1 cellular context compared by ENCODE assay signal in the genomic region with DNA sequence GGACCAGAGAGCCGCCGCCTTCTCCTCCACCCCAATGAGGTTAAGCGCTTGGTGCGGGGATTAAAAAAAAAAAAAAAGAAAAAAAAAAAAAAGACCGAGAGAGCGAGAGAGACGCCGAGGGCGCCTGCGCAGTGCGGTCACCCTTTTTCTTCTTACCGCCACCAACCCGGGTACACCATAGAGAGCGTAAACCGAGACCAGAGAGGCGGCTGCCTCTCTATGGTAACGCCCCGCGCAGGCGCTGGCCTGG.
A peak's percentile ranks its signal among the peaks of the same experiment; 100 is the strongest.
TF ChIP-seq lines count a peak whose summit lies in the region.

A gene (minus strand): TSS at position 61 of the 250 bp plus-strand sequence. CDS start 43,567 bp downstream, outside the sequence.

TF ChIP-seq in HepG2, 621 proteins besides CTCF, POLR2A, EP300 and RAD21 (continued from another document and continues in another):
- TF ChIP-seq ZNF879 (CRISPR knock-in tag; IDR thresholded peaks at IDR 0.05) (no peak), ZNF263 (CRISPR knock-in tag; IDR thresholded peaks at IDR 0.05) (no peak), ZNF501 (CRISPR knock-in tag; IDR thresholded peaks at IDR 0.05) (no peak), ZNF878 (CRISPR knock-in tag; IDR thresholded peaks at IDR 0.05) (no peak), ZNF569 (CRISPR knock-in tag; IDR thresholded peaks at IDR 0.05; ENCODE audit: borderline replicate concordance) (no peak), ZFP82 (CRISPR knock-in tag; IDR thresholded peaks at IDR 0.05; ENCODE audit: borderline replicate concordance) (no peak; the same call in none of the 2 replicates), ZBTB1 (CRISPR knock-in tag; IDR thresholded peaks at IDR 0.05; ENCODE audit: borderline replicate concordance) (no peak), PPARG (CRISPR knock-in tag; conservative IDR thresholded peaks at IDR 0.05) (no peak; the same call in 1 of the 2 replicates), GABPB1 (CRISPR knock-in tag; IDR thresholded peaks at IDR 0.05) (no peak), SIN3A (IDR thresholded peaks at IDR 0.05; ENCODE audit: borderline replicate concordance, low read depth, low read length) (no peak), ZFY (CRISPR knock-in tag; IDR thresholded peaks at IDR 0.05) (no peak), ZNF34 (CRISPR knock-in tag; IDR thresholded peaks at IDR 0.05; ENCODE audit: borderline replicate concordance) (no peak), MIER3 (CRISPR knock-in tag; IDR thresholded peaks at IDR 0.05; ENCODE audit: borderline replicate concordance) (no peak), TMF1 (CRISPR knock-in tag; IDR thresholded peaks at IDR 0.05; ENCODE audit: low read depth) (no peak), ZNF251 (CRISPR knock-in tag; IDR thresholded peaks at IDR 0.05) (no peak), GZF1 (CRISPR knock-in tag; IDR thresholded peaks at IDR 0.05) (no peak), MTF2 (CRISPR knock-in tag; IDR thresholded peaks at IDR 0.05; ENCODE audit: borderline replicate concordance) (no peak), ZFYVE20 (CRISPR knock-in tag; IDR thresholded peaks at IDR 0.05; ENCODE audit: borderline replicate concordance, low read depth) (no peak), PAF1 (CRISPR knock-in tag; IDR thresholded peaks at IDR 0.05) (no peak), ZNF20 (CRISPR knock-in tag; IDR thresholded peaks at IDR 0.05) (no peak; the same call in 1 of the 2 replicates), NFIB (CRISPR knock-in tag; IDR thresholded peaks at IDR 0.05; ENCODE audit: borderline replicate concordance) (no peak), SNAI1 (CRISPR knock-in tag; IDR thresholded peaks at IDR 0.05; ENCODE audit: borderline replicate concordance) (no peak), ZNF484 (CRISPR knock-in tag; IDR thresholded peaks at IDR 0.05; ENCODE audit: borderline replicate concordance, low read depth) (no peak), ZNF607 (CRISPR knock-in tag; IDR thresholded peaks at IDR 0.05; ENCODE audit: borderline replicate concordance) (no peak), ATF7-NPFF (CRISPR knock-in tag; IDR thresholded peaks at IDR 0.05; ENCODE audit: low read depth) (no peak), ZC3H4 (CRISPR knock-in tag; IDR thresholded peaks at IDR 0.05; ENCODE audit: borderline replicate concordance) (no peak), NFE2L1 (CRISPR knock-in tag; IDR thresholded peaks at IDR 0.05; ENCODE audit: borderline replicate concordance) (no peak), ZNF891 (CRISPR knock-in tag; IDR thresholded peaks at IDR 0.05) (no peak), PCBP1 (IDR thresholded peaks at IDR 0.05; ENCODE audit: borderline replicate concordance, low read depth, low read length) (peak; percentile 11; the same call in 1 of the 2 replicates), ZNF343 (CRISPR knock-in tag; IDR thresholded peaks at IDR 0.05) (no peak), SKI (IDR thresholded peaks at IDR 0.05; ENCODE audit: partially characterized antibody) (peak; percentile 68), KDM2A (CRISPR knock-in tag; IDR thresholded peaks at IDR 0.05; ENCODE audit: borderline replicate concordance, low read depth) (peak; percentile 73), ZNF720 (CRISPR knock-in tag; IDR thresholded peaks at IDR 0.05) (no peak), NPAS2 (CRISPR knock-in tag; IDR thresholded peaks at IDR 0.05; ENCODE audit: borderline replicate concordance) (no peak), ARNT2 (CRISPR knock-in tag; IDR thresholded peaks at IDR 0.05; ENCODE audit: low read depth) (no peak), REXO4 (CRISPR knock-in tag; IDR thresholded peaks at IDR 0.05; ENCODE audit: borderline replicate concordance) (no peak), ZKSCAN8 (CRISPR knock-in tag; IDR thresholded peaks at IDR 0.05; ENCODE audit: borderline replicate concordance) (no peak), ZNF713 (CRISPR knock-in tag; IDR thresholded peaks at IDR 0.05) (no peak), FOSL2 (CRISPR knock-in tag; IDR thresholded peaks at IDR 0.05) (no peak), FOXC1 (CRISPR knock-in tag; IDR thresholded peaks at IDR 0.05; ENCODE audit: borderline replicate concordance) (no peak), ZNF232 (CRISPR knock-in tag; IDR thresholded peaks at IDR 0.05; ENCODE audit: borderline replicate concordance) (no peak), ZNF367 (CRISPR knock-in tag; IDR thresholded peaks at IDR 0.05; ENCODE audit: borderline replicate concordance) (no peak)
- TF ChIP-seq, protein P1, sequence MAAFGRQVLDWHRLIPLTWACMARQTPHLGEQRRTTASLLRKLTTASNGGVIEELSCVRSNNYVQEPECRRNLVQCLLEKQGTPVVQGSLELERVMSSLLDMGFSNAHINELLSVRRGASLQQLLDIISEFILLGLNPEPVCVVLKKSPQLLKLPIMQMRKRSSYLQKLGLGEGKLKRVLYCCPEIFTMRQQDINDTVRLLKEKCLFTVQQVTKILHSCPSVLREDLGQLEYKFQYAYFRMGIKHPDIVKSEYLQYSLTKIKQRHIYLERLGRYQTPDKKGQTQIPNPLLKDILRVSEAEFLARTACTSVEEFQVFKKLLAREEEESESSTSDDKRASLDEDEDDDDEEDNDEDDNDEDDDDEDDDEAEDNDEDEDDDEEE (CRISPR knock-in tag; IDR thresholded peaks at IDR 0.05), result no peak; the same call in 1 of the 2 replicates
- TF ChIP-seq, protein P2, sequence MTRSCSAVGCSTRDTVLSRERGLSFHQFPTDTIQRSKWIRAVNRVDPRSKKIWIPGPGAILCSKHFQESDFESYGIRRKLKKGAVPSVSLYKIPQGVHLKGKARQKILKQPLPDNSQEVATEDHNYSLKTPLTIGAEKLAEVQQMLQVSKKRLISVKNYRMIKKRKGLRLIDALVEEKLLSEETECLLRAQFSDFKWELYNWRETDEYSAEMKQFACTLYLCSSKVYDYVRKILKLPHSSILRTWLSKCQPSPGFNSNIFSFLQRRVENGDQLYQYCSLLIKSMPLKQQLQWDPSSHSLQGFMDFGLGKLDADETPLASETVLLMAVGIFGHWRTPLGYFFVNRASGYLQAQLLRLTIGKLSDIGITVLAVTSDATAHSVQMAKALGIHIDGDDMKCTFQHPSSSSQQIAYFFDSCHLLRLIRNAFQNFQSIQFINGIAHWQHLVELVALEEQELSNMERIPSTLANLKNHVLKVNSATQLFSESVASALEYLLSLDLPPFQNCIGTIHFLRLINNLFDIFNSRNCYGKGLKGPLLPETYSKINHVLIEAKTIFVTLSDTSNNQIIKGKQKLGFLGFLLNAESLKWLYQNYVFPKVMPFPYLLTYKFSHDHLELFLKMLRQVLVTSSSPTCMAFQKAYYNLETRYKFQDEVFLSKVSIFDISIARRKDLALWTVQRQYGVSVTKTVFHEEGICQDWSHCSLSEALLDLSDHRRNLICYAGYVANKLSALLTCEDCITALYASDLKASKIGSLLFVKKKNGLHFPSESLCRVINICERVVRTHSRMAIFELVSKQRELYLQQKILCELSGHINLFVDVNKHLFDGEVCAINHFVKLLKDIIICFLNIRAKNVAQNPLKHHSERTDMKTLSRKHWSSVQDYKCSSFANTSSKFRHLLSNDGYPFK (CRISPR knock-in tag; IDR thresholded peaks at IDR 0.05; ENCODE audit: borderline replicate concordance), result no peak
- TF ChIP-seq, protein P3, sequence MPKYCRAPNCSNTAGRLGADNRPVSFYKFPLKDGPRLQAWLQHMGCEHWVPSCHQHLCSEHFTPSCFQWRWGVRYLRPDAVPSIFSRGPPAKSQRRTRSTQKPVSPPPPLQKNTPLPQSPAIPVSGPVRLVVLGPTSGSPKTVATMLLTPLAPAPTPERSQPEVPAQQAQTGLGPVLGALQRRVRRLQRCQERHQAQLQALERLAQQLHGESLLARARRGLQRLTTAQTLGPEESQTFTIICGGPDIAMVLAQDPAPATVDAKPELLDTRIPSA (CRISPR knock-in tag; IDR thresholded peaks at IDR 0.05; ENCODE audit: borderline replicate concordance), result no peak
- TF ChIP-seq, protein P4, sequence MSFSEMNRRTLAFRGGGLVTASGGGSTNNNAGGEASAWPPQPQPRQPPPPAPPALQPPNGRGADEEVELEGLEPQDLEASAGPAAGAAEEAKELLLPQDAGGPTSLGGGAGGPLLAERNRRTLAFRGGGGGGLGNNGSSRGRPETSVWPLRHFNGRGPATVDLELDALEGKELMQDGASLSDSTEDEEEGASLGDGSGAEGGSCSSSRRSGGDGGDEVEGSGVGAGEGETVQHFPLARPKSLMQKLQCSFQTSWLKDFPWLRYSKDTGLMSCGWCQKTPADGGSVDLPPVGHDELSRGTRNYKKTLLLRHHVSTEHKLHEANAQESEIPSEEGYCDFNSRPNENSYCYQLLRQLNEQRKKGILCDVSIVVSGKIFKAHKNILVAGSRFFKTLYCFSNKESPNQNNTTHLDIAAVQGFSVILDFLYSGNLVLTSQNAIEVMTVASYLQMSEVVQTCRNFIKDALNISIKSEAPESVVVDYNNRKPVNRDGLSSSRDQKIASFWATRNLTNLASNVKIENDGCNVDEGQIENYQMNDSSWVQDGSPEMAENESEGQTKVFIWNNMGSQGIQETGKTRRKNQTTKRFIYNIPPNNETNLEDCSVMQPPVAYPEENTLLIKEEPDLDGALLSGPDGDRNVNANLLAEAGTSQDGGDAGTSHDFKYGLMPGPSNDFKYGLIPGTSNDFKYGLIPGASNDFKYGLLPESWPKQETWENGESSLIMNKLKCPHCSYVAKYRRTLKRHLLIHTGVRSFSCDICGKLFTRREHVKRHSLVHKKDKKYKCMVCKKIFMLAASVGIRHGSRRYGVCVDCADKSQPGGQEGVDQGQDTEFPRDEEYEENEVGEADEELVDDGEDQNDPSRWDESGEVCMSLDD (CRISPR knock-in tag; IDR thresholded peaks at IDR 0.05; ENCODE audit: borderline replicate concordance), result peak; percentile 26; the same call in 1 of the 2 replicates
- TF ChIP-seq, protein P5, sequence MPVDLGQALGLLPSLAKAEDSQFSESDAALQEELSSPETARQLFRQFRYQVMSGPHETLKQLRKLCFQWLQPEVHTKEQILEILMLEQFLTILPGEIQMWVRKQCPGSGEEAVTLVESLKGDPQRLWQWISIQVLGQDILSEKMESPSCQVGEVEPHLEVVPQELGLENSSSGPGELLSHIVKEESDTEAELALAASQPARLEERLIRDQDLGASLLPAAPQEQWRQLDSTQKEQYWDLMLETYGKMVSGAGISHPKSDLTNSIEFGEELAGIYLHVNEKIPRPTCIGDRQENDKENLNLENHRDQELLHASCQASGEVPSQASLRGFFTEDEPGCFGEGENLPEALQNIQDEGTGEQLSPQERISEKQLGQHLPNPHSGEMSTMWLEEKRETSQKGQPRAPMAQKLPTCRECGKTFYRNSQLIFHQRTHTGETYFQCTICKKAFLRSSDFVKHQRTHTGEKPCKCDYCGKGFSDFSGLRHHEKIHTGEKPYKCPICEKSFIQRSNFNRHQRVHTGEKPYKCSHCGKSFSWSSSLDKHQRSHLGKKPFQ (CRISPR knock-in tag; IDR thresholded peaks at IDR 0.05; ENCODE audit: insufficient replicate concordance), result peak; percentile 23
- TF ChIP-seq, protein P6, sequence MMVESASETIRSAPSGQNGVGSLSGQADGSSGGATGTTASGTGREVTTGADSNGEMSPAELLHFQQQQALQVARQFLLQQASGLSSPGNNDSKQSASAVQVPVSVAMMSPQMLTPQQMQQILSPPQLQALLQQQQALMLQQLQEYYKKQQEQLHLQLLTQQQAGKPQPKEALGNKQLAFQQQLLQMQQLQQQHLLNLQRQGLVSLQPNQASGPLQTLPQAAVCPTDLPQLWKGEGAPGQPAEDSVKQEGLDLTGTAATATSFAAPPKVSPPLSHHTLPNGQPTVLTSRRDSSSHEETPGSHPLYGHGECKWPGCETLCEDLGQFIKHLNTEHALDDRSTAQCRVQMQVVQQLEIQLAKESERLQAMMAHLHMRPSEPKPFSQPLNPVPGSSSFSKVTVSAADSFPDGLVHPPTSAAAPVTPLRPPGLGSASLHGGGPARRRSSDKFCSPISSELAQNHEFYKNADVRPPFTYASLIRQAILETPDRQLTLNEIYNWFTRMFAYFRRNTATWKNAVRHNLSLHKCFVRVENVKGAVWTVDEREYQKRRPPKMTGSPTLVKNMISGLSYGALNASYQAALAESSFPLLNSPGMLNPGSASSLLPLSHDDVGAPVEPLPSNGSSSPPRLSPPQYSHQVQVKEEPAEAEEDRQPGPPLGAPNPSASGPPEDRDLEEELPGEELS (CRISPR knock-in tag; IDR thresholded peaks at IDR 0.05), result no peak; the same call in 1 of the 2 replicates
- TF ChIP-seq, protein P7, sequence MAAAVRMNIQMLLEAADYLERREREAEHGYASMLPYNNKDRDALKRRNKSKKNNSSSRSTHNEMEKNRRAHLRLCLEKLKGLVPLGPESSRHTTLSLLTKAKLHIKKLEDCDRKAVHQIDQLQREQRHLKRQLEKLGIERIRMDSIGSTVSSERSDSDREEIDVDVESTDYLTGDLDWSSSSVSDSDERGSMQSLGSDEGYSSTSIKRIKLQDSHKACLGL (CRISPR knock-in tag; IDR thresholded peaks at IDR 0.05), result no peak
- TF ChIP-seq, protein P8, sequence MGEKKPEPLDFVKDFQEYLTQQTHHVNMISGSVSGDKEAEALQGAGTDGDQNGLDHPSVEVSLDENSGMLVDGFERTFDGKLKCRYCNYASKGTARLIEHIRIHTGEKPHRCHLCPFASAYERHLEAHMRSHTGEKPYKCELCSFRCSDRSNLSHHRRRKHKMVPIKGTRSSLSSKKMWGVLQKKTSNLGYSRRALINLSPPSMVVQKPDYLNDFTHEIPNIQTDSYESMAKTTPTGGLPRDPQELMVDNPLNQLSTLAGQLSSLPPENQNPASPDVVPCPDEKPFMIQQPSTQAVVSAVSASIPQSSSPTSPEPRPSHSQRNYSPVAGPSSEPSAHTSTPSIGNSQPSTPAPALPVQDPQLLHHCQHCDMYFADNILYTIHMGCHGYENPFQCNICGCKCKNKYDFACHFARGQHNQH (CRISPR knock-in tag; IDR thresholded peaks at IDR 0.05), result 0 out of 2 replicates have a peak, but pooled peaks have one; percentile 30
- TF ChIP-seq, protein P9, sequence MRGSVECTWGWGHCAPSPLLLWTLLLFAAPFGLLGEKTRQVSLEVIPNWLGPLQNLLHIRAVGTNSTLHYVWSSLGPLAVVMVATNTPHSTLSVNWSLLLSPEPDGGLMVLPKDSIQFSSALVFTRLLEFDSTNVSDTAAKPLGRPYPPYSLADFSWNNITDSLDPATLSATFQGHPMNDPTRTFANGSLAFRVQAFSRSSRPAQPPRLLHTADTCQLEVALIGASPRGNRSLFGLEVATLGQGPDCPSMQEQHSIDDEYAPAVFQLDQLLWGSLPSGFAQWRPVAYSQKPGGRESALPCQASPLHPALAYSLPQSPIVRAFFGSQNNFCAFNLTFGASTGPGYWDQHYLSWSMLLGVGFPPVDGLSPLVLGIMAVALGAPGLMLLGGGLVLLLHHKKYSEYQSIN (CRISPR knock-in tag; IDR thresholded peaks at IDR 0.05; ENCODE audit: borderline replicate concordance), result no peak
- TF ChIP-seq, protein P10, sequence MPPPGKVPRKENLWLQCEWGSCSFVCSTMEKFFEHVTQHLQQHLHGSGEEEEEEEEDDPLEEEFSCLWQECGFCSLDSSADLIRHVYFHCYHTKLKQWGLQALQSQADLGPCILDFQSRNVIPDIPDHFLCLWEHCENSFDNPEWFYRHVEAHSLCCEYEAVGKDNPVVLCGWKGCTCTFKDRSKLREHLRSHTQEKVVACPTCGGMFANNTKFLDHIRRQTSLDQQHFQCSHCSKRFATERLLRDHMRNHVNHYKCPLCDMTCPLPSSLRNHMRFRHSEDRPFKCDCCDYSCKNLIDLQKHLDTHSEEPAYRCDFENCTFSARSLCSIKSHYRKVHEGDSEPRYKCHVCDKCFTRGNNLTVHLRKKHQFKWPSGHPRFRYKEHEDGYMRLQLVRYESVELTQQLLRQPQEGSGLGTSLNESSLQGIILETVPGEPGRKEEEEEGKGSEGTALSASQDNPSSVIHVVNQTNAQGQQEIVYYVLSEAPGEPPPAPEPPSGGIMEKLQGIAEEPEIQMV (CRISPR knock-in tag; IDR thresholded peaks at IDR 0.05; ENCODE audit: low read depth), result no peak
- TF ChIP-seq, protein P11, sequence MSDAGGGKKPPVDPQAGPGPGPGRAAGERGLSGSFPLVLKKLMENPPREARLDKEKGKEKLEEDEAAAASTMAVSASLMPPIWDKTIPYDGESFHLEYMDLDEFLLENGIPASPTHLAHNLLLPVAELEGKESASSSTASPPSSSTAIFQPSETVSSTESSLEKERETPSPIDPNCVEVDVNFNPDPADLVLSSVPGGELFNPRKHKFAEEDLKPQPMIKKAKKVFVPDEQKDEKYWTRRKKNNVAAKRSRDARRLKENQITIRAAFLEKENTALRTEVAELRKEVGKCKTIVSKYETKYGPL (CRISPR knock-in tag; IDR thresholded peaks at IDR 0.05), result no peak
